Comparison of ENCODE assay signal across 24 cellular contexts in genomic region chr4:27251788-27252187, GRCh38.
"Had no signal": no experiment of that assay in that cellular context is flagged by ENCODE, and none has a peak within 500 bp of the region (broad histone marks: within the 10 kb centered on the region; RNA-seq: fewer than 3 reads in every experiment).

No MANE protein-coding gene starts in this region.

- H3K27ac ChIP-seq: epithelial cell of prostate, gastrocnemius medialis, hepatocyte, suprapubic skin, tibial nerve, WERI-Rb-1 had no signal

- H3K4me2 ChIP-seq: hepatocyte had no signal

- H2AFZ ChIP-seq: hepatocyte had no signal

- DNase-seq: activated CD4-positive, alpha-beta memory T cell treated with anti-CD3 and anti-CD28 coated beads, Interleukin-2, amount 10 ng/mL, durations not matched to agents 7 days and 5 days; activated CD4-positive, alpha-beta T cell treated with anti-CD3 and anti-CD28 coated beads, Interleukin-2, amount 10 ng/mL, durations not matched to agents 24 days and 14 days; activated CD4-positive, CD25-positive, alpha-beta regulatory T cell treated with anti-CD3 and anti-CD28 coated beads, Interleukin-2, amount 50 U/mL, for 72 hours; activated CD8-positive, alpha-beta memory T cell treated with anti-CD3 and anti-CD28 coated beads, Interleukin-2, amount 50 U/mL, for 48 hours; activated gamma-delta T cell; activated naive CD4-positive, alpha-beta T cell treated with anti-CD3 and anti-CD28 coated beads, Interleukin-2, amount 50 U/mL, for 16 hours; activated T-cell treated with anti-CD3 and anti-CD28 coated beads, Interleukin-2, amount 50 U/mL, for 24 hours; amniotic stem cell; effector CD8-positive, alpha-beta T cell; gastrocnemius medialis; immature natural killer cell; kidney; mucosa of descending colon; retina; stimulated activated naive CD4-positive, alpha-beta T cell; T-helper 17 cell; T1000; WERI-Rb-1 had no signal

- ATAC-seq: gastrocnemius medialis; mucosa of descending colon; natural killer cell treated with Interleukin-12 subunit alpha and Interleukin-12 subunit beta and Interleukin-15 and Interleukin-18, amount 100 ng/mL, for 72 hours; T-helper 17 cell had no signal

- H3K27me3 ChIP-seq: gastrocnemius medialis, hepatocyte, suprapubic skin, tibial nerve had no signal

- H3K36me3 ChIP-seq: gastrocnemius medialis, suprapubic skin, tibial nerve, WERI-Rb-1 had no signal

- H3K4me1 ChIP-seq: gastrocnemius medialis, suprapubic skin had no signal

- H3K4me3 ChIP-seq: gastrocnemius medialis, hepatocyte, lung, mucosa of descending colon, suprapubic skin, tibial nerve had no signal

- H3K9me3 ChIP-seq: gastrocnemius medialis, mucosa of descending colon, suprapubic skin, tibial nerve had no signal
